ENCODE assay signal across 10 cellular contexts in the genomic region with DNA sequence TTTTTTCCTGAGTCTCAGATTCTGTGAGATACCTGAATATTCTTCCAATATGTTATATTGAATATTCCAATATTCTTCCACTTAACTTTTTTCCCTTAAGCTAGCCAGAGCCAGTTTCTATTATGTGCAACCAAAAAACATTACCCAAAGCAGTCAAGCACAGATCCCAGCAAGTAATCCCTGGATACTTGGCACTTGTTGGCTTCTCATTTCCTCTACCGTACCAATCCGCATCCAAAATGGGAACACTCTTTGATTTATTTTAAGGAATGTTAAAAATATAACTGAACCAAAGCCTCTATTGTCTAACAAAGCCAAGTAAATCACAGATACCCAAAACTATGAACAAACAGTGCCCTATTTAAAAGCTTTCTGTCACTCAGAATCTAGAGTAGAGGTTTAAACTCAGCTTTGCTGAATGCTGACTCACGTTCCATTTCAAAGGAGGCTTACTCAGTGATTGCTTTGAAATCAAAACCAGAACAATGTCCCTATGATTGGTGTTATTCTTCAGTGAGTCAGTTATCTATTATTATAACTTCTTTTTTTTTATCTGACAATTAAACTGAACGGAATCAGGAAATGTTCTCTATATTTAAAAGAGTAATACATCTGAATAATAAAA.
DNase-seq lines count a peak whose midpoint lies in the region; ATAC-seq and TF ChIP-seq lines count a peak whose summit lies in the region.
"Had no signal": no experiment of that assay in that cellular context is flagged by ENCODE, and none has a peak within 500 bp of the region (broad histone marks: within the 10 kb centered on the region; RNA-seq: fewer than 3 reads in every experiment).

No MANE protein-coding gene starts in this region.

- H3K4me1 ChIP-seq in smooth muscle cell (ENCODE audit: low read depth), result no peaks in the 10 kb centered on the region

- no peak for TF ChIP-seq CTCF in fibroblast of villous mesenchyme (IDR thresholded peaks at IDR 0.05; ENCODE audit: insufficient read depth, low read depth, low read length)
- no peak for TF ChIP-seq CTCF in smooth muscle cell (IDR thresholded peaks at IDR 0.05; ENCODE audit: borderline replicate concordance, insufficient read depth, poor library complexity, severe bottlenecking)

- no peak overlapping the region for H3K4me2 ChIP-seq in smooth muscle cell

- no peaks in the 10 kb centered on the region for H3K27me3 ChIP-seq in smooth muscle cell (ENCODE audit: low read depth)
- H3K27me3 ChIP-seq: heart right ventricle had no signal

- H3K79me2 ChIP-seq in smooth muscle cell (ENCODE audit: low read depth), result no peaks in the 10 kb centered on the region

- WGBS in smooth muscle cell (ENCODE audit: low lambda C conversion rate), result 38% methylated on average over 4 of the region's 4 CpGs

- H4K20me1 ChIP-seq in smooth muscle cell (ENCODE audit: low read depth), result no peaks in the 10 kb centered on the region

- no peak overlapping the region for H3K9ac ChIP-seq in smooth muscle cell (ENCODE audit: low read depth)

- no peaks in the 10 kb centered on the region for H3K36me3 ChIP-seq in smooth muscle cell (ENCODE audit: low read depth)
- H3K36me3 ChIP-seq: heart right ventricle had no signal

- no peaks in the 10 kb centered on the region for H3K9me3 ChIP-seq in smooth muscle cell (replicated peaks; ENCODE audit: low read depth)
- H3K9me3 ChIP-seq: heart right ventricle had no signal

- no peaks in the 10 kb centered on the region for H3F3A ChIP-seq in smooth muscle cell (ENCODE audit: low read depth)

- H2AFZ ChIP-seq in smooth muscle cell (ENCODE audit: low read depth), result no peak overlapping the region

- DNase-seq in H4 (ENCODE audit: low spot score) (peak; percentile 39), fibroblast of villous mesenchyme (ENCODE audit: low read depth) (peak; percentile 46), smooth muscle cell (lab: John Stamatoyannopoulos, UW; ENCODE audit: unreplicated experiment) (no peak), SKM-1 treated with dmso at 0.1 percent for 144 hours (lab: John Stamatoyannopoulos, UW; ENCODE audit: unreplicated experiment) (no peak), activated gamma-delta T cell treated with Interleukin-2 at 50 U/mL for 16 hours (no peak)
- DNase-seq in stimulated activated CD8-positive, alpha-beta memory T cell treated with anti-CD3 and anti-CD28 coated beads, Interleukin-4, amount 100 ng/mL, for 48 hours, result no peak
- DNase-seq: activated CD4-positive, alpha-beta T cell treated with anti-CD3 and anti-CD28 coated beads, Interleukin-2, amount 10 ng/mL, durations not matched to agents 7 days and 5 days; heart right ventricle; NCI-H2171 had no signal

- peak overlapping the region; percentile 1 for H3K27ac ChIP-seq in smooth muscle cell (ENCODE audit: low read depth)

- peak; percentile 98 for ATAC-seq in SK-N-SH treated with all-trans-retinoic acid at 6 μM for 48 hours

- H3K4me3 ChIP-seq in fibroblast of villous mesenchyme (ENCODE audit: low read depth, low read length) (no peak overlapping the region), smooth muscle cell (no peak overlapping the region)
- H3K4me3 ChIP-seq: heart right ventricle had no signal

TF ChIP-seq in SK-N-SH treated with all-trans-retinoic acid at 6 μM for 48 hours, 23 proteins besides CTCF, POLR2A, EP300 and RAD21:
- TF ChIP-seq ISL1 (CRISPR knock-in tag; IDR thresholded peaks at IDR 0.05), result 0 out of 2 replicates have a peak, but pooled peaks have one; percentile 35
- no peak for TF ChIP-seq CSRNP3 (CRISPR knock-in tag; IDR thresholded peaks at IDR 0.05)
- no peak for TF ChIP-seq ZC3H10 (CRISPR knock-in tag; IDR thresholded peaks at IDR 0.05)

Comparison
In these comparisons a context has a peak if more than half of its experiments do, and no peak if none do; other contexts are left out.
1. DNase-seq: peak in H4 (single experiment) and fibroblast of villous mesenchyme (single experiment); none in smooth muscle cell (single experiment), stimulated activated CD8-positive, alpha-beta memory T cell treated with anti-CD3 and anti-CD28 coated beads, Interleukin-4, amount 100 ng/mL, for 48 hours (single experiment), SKM-1 treated with dmso at 0.1 percent for 144 hours (single experiment) and activated gamma-delta T cell treated with Interleukin-2 at 50 U/mL for 16 hours (single experiment).